In genomic region chr10:4651404-4652037, GRCh38 we compare ENCODE assay signal across 13 cellular contexts.
DNase-seq lines count a peak whose midpoint lies in the region; ATAC-seq and FAIRE-seq lines count a peak whose summit lies in the region.
"Had no signal": no experiment of that assay in that cellular context is flagged by ENCODE, and none has a peak within 500 bp of the region (broad histone marks: within the 10 kb centered on the region; RNA-seq: fewer than 3 reads in every experiment).

No MANE protein-coding gene starts in this region.

- peak; percentile 18 for DNase-seq in activated CD4-positive, alpha-beta T cell treated with anti-CD3 and anti-CD28 coated beads for 48 hours
- DNase-seq in activated CD4-positive, alpha-beta T cell treated with anti-CD3 and anti-CD28 coated beads, Interleukin-2, amount 10 ng/mL, durations not matched to agents 7 days and 5 days = no peak
- DNase-seq in mesenchymal stem cell (no peak), left ventricle myocardium superior (no peak), C1 segment of cervical spinal cord (lab: John Stamatoyannopoulos, UW) (no peak), HTR-8/SVneo (ENCODE audit: insufficient read length, low spot score) (no peak)
- DNase-seq: hypothalamus, NCI-H187 treated with DMSO at 0.1 percent for 48 hours had no signal

- no peaks in the 10 kb centered on the region for H3K79me1 ChIP-seq in mesenchymal stem cell (replicated peaks; ENCODE audit: low read length, poor library complexity, severe bottlenecking)

- H2BK12ac ChIP-seq in mesenchymal stem cell (ENCODE audit: low read length in 2 of 2) = peak overlapping the region in 1 of 2 experiments; percentile 73

- POLR2A ChIA-PET in activated CD4-positive, alpha-beta T cell treated with anti-CD3 and anti-CD28 coated beads, Interleukin-2, amount 10 ng/mL, durations not matched to agents 7 days and 5 days (lab: Charles Lee) = interaction anchor here (1.0 kb wide), 1 partner anchor 846 kb away, joined by 3 read pairs; no protein-coding TSS in a partner anchor

- ATAC-seq in HG03064 (IDR thresholded peaks at IDR 0.05; ENCODE audit: low read depth, unreplicated experiment) (peak; percentile 47), left ventricle myocardium superior (no peak)

- no peaks in the 10 kb centered on the region for H3K36me3 Mint-ChIP-seq in activated CD4-positive, alpha-beta T cell treated with anti-CD3 and anti-CD28 coated beads, Interleukin-2, amount 10 ng/mL, durations not matched to agents 7 days and 5 days (ENCODE audit: low read depth)
- no peaks in the 10 kb centered on the region for H3K36me3 Mint-ChIP-seq in T-helper 1 cell treated with Interleukin-12 subunit alpha and Interleukin-12 subunit beta and Interleukin-4 antibody, amounts not matched to agents 30 μg/mL and 1 μg/mL, for 36 hours (ENCODE audit: low read depth)

- no peak overlapping the region for H2BK5ac ChIP-seq in mesenchymal stem cell (ENCODE audit: low read depth, low read length, poor library complexity, severe bottlenecking)

- H3K9me3 Mint-ChIP-seq in activated CD4-positive, alpha-beta T cell treated with anti-CD3 and anti-CD28 coated beads, Interleukin-2, amount 10 ng/mL, durations not matched to agents 7 days and 5 days = no peaks in the 10 kb centered on the region
- no peaks in the 10 kb centered on the region for H3K9me3 Mint-ChIP-seq in T-helper 1 cell treated with Interleukin-12 subunit alpha and Interleukin-12 subunit beta and Interleukin-4 antibody, amounts not matched to agents 30 μg/mL and 1 μg/mL, for 36 hours

- no peak overlapping the region for H3K27ac Mint-ChIP-seq in activated CD4-positive, alpha-beta T cell treated with anti-CD3 and anti-CD28 coated beads, Interleukin-2, amount 10 ng/mL, durations not matched to agents 7 days and 5 days
- peak overlapping the region; percentile 26 for H3K27ac Mint-ChIP-seq in T-helper 1 cell treated with Interleukin-12 subunit alpha and Interleukin-12 subunit beta and Interleukin-4 antibody, amounts not matched to agents 30 μg/mL and 1 μg/mL, for 36 hours

- H2BK15ac ChIP-seq in mesenchymal stem cell (ENCODE audit: low read depth, poor library complexity, severe bottlenecking) = no peak overlapping the region

- no peak overlapping the region for H2BK120ac ChIP-seq in mesenchymal stem cell (ENCODE audit: low read depth, low read length)

- H3K23ac ChIP-seq in mesenchymal stem cell (ENCODE audit: low read length in 2 of 2) = no peak overlapping the region

- no peak overlapping the region for H3K4ac ChIP-seq in mesenchymal stem cell (ENCODE audit: low read depth in 1 of 2, low read length in 2 of 2)

- peak overlapping the region; percentile 4 for H4K8ac ChIP-seq in mesenchymal stem cell (ENCODE audit: low read length)

- H3K4me3 Mint-ChIP-seq in activated CD4-positive, alpha-beta T cell treated with anti-CD3 and anti-CD28 coated beads, Interleukin-2, amount 10 ng/mL, durations not matched to agents 7 days and 5 days = no peak overlapping the region
- peak overlapping the region; percentile 22 for H3K4me3 Mint-ChIP-seq in T-helper 1 cell treated with Interleukin-12 subunit alpha and Interleukin-12 subunit beta and Interleukin-4 antibody, amounts not matched to agents 30 μg/mL and 1 μg/mL, for 36 hours

- no peak overlapping the region for H3K14ac ChIP-seq in mesenchymal stem cell (ENCODE audit: low read length in 2 of 2)

- no peak for FAIRE-seq in HTR-8/SVneo (lab: Jason Lieb, UNC)

- H3K4me3 ChIP-seq in mesenchymal stem cell (ENCODE audit: insufficient read depth in 1 of 2, low read depth in 1 of 2, low read length in 2 of 2) = no peak overlapping the region
- H3K4me3 ChIP-seq: cardiac muscle cell, GM12878 had no signal

- H3K4me1 ChIP-seq in mesenchymal stem cell (ENCODE audit: control insufficient read depth, insufficient read depth, low read depth, low read length) = peaks cover 3% of the 10 kb centered on the region

- no peak overlapping the region for H2AFZ ChIP-seq in mesenchymal stem cell (ENCODE audit: low read depth, low read length)

- 97% methylated on average over 5 of the region's 5 CpGs for WGBS in mesenchymal stem cell

- H3K27ac ChIP-seq in mesenchymal stem cell (ENCODE audit: low read length, poor library complexity, severe bottlenecking) = no peak overlapping the region
- H3K27ac ChIP-seq: cardiac muscle cell, neutrophil had no signal

- no peaks in the 10 kb centered on the region for H3K27me3 ChIP-seq in mesenchymal stem cell (ENCODE audit: control insufficient read depth in 1 of 2, insufficient read depth in 1 of 2, low read length in 2 of 2)
- H3K27me3 ChIP-seq: cardiac muscle cell, neutrophil had no signal

- peak overlapping the region in 1 of 2 experiments; percentile 2 for H3K18ac ChIP-seq in mesenchymal stem cell (ENCODE audit: low read depth in 1 of 2, low read length in 2 of 2)

- intact Hi-C loops in left ventricle myocardium superior (cut with micrococcal nuclease) = loop anchor here (10.0 kb wide), 2 partner anchors 137 to 877 kb away; no protein-coding TSS in a partner anchor

- no peaks in the 10 kb centered on the region for H3K36me3 ChIP-seq in mesenchymal stem cell (ENCODE audit: control insufficient read depth in 1 of 2, insufficient read depth in 2 of 2, low read depth in 1 of 2, low read length in 2 of 2)
- H3K36me3 ChIP-seq: cardiac muscle cell, neutrophil had no signal

- H3K27me3 Mint-ChIP-seq in activated CD4-positive, alpha-beta T cell treated with anti-CD3 and anti-CD28 coated beads, Interleukin-2, amount 10 ng/mL, durations not matched to agents 7 days and 5 days = peaks cover 2% of the 10 kb centered on the region
- H3K27me3 Mint-ChIP-seq in T-helper 1 cell treated with Interleukin-12 subunit alpha and Interleukin-12 subunit beta and Interleukin-4 antibody, amounts not matched to agents 30 μg/mL and 1 μg/mL, for 36 hours (ENCODE audit: low read depth) = peaks cover 13% of the 10 kb centered on the region

- no peak overlapping the region for H4K91ac ChIP-seq in mesenchymal stem cell (ENCODE audit: low read length)

- H3K4me1 Mint-ChIP-seq in activated CD4-positive, alpha-beta T cell treated with anti-CD3 and anti-CD28 coated beads, Interleukin-2, amount 10 ng/mL, durations not matched to agents 7 days and 5 days = peaks cover 25% of the 10 kb centered on the region
- peaks cover 24% of the 10 kb centered on the region for H3K4me1 Mint-ChIP-seq in T-helper 1 cell treated with Interleukin-12 subunit alpha and Interleukin-12 subunit beta and Interleukin-4 antibody, amounts not matched to agents 30 μg/mL and 1 μg/mL, for 36 hours (ENCODE audit: low read depth)

- H3K4me2 ChIP-seq in mesenchymal stem cell (ENCODE audit: low read length, poor library complexity, severe bottlenecking) = no peak overlapping the region

- CTCF ChIA-PET in activated CD4-positive, alpha-beta T cell treated with anti-CD3 and anti-CD28 coated beads, Interleukin-2, amount 10 ng/mL, durations not matched to agents 7 days and 5 days (lab: Charles Lee) = no interaction called here

- no peak overlapping the region for H2AK5ac ChIP-seq in mesenchymal stem cell (ENCODE audit: low read length, severe bottlenecking)

- H3K9me3 ChIP-seq in mesenchymal stem cell (ENCODE audit: control insufficient read depth, low read length) = no peaks in the 10 kb centered on the region
- H3K9me3 ChIP-seq: neutrophil had no signal

- no peak overlapping the region for H3K9ac ChIP-seq in mesenchymal stem cell (ENCODE audit: low read length)
